1 cellular context compared by ENCODE assay signal in the genomic region with DNA sequence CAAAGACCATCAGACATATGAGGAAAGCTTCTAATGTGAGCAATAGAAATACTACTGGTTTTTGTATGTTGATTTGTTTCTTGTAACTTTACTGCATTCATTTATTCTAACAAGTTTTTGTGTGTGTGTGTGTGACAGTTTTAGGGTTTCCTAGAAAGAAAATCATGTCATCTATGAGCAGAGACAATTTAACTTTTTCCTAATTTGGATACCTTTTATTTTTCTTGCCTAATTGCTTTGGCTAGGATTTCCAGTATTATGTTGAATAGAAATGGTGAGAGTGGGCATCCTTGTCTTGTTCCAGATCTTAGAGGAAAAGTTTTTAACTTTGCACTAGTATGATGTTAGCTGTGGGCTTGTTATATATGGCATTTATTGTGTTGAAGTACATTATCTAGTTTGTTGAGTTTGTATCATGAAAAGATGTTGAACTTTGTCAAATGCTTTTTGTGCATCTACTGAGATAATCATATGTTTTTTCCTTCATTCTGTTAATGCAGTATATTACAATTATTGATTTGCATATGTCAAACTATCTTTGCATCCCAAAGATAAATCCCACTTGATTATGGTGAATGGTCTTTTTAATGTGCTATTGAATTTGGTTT.
TF ChIP-seq lines count a peak whose summit lies in the region.

No MANE protein-coding gene starts in this region.

TF ChIP-seq in HepG2, 621 proteins besides CTCF, POLR2A, EP300 and RAD21 (continued from another document):
- TF ChIP-seq KDM6A (CRISPR knock-in tag; IDR thresholded peaks at IDR 0.05; ENCODE audit: low read depth) (no peak), HMGXB4 (CRISPR knock-in tag; IDR thresholded peaks at IDR 0.05; ENCODE audit: borderline replicate concordance in 1 of 2, low read depth in 1 of 2) (no peak), ZNF441 (CRISPR knock-in tag; IDR thresholded peaks at IDR 0.05; ENCODE audit: borderline replicate concordance) (no peak), ZNF44 (CRISPR knock-in tag; IDR thresholded peaks at IDR 0.05) (no peak), SNAPC2 (CRISPR knock-in tag; IDR thresholded peaks at IDR 0.05) (no peak), MEIS2 (CRISPR knock-in tag; IDR thresholded peaks at IDR 0.05) (no peak), CENPBD1 (CRISPR knock-in tag; IDR thresholded peaks at IDR 0.05; ENCODE audit: borderline replicate concordance, low read depth) (no peak), ZNF570 (CRISPR knock-in tag; IDR thresholded peaks at IDR 0.05; ENCODE audit: borderline replicate concordance) (no peak), SALL1 (CRISPR knock-in tag; IDR thresholded peaks at IDR 0.05) (no peak), KDM1A (CRISPR knock-in tag; IDR thresholded peaks at IDR 0.05) (no peak), ZNF709 (CRISPR knock-in tag; IDR thresholded peaks at IDR 0.05) (no peak), HIVEP1 (CRISPR knock-in tag; IDR thresholded peaks at IDR 0.05) (no peak)
